In genomic region chr19:39078436-39079200, GRCh38 we compare ENCODE assay signal across 12 cellular contexts. TPM values are rescaled to one million over a fixed set of nuclear protein-coding genes. Genes with fewer than 3 reads are reported as not detected.
DNase-seq lines count a peak whose midpoint lies in the region; ATAC-seq and TF ChIP-seq lines count a peak whose summit lies in the region.
"Had no signal": no experiment of that assay in that cellular context is flagged by ENCODE, and none has a peak within 500 bp of the region (broad histone marks: within the 10 kb centered on the region; RNA-seq: fewer than 3 reads in every experiment).

No MANE protein-coding gene starts in this region.

- H3K27ac Mint-ChIP-seq in osteocyte (ENCODE audit: unreplicated experiment) = no peak overlapping the region
- H3K27ac Mint-ChIP-seq: H9 had no signal

- no peak overlapping the region for H3K4me3 Mint-ChIP-seq in osteocyte (ENCODE audit: unreplicated experiment)
- H3K4me3 Mint-ChIP-seq: H9 had no signal

- H3K27me3 Mint-ChIP-seq in osteocyte (ENCODE audit: unreplicated experiment) = peaks cover 16% of the 10 kb centered on the region

- no peaks in the 10 kb centered on the region for H3K36me3 ChIP-seq in gastrocnemius medialis
- H3K36me3 ChIP-seq: BLaER1 treated with 17β-estradiol and CSF1 and Interleukin-3, amounts not matched to agents 10 nM and 100 nM had no signal

- H3K9me3 Mint-ChIP-seq in osteocyte (ENCODE audit: unreplicated experiment) = no peaks in the 10 kb centered on the region
- H3K9me3 Mint-ChIP-seq: H9 had no signal

- CTCF ChIA-PET in AG04449 (lab: Yijun Ruan, JAX) = interaction anchor here (0.6 to 3.4 kb wide), 6 partner anchors 26 to 101 kb away, joined by 3 to 13 read pairs (median 4); no protein-coding TSS in a partner anchor

- H3K27me3 ChIP-seq in gastrocnemius medialis = peaks cover 14 to 33% (median 23%) of the 10 kb centered on the region in 3 donors

- H3K36me3 Mint-ChIP-seq in osteocyte (ENCODE audit: unreplicated experiment) = no peaks in the 10 kb centered on the region

- H3K4me3 ChIP-seq in AG04449 (ENCODE audit: low read depth, low read length) = no peak overlapping the region
- no peak overlapping the region for H3K4me3 ChIP-seq in gastrocnemius medialis
- H3K4me3 ChIP-seq: BLaER1 treated with 17β-estradiol and CSF1 and Interleukin-3, amounts not matched to agents 10 nM and 100 nM; GM12878 had no signal

- peak; percentile 93 for DNase-seq in AG04449 (ENCODE audit: low read depth, low spot score)
- peak; percentile 96 for DNase-seq in LHCN-M2 (ENCODE audit: low read depth)
- peak; percentile 22 for DNase-seq in cerebellar cortex (ENCODE audit: low spot score)
- DNase-seq in kidney glomerular epithelial cell (lab: John Stamatoyannopoulos, UW) = peak; percentile 93
- no peak for DNase-seq in stimulated activated CD8-positive, alpha-beta memory T cell treated with anti-CD3 and anti-CD28 coated beads, Interleukin-4, amount 100 ng/mL, for 48 hours
- DNase-seq in osteocyte (ENCODE audit: extremely low spot score, unreplicated experiment) = no peak
- no peak for DNase-seq in gastrocnemius medialis
- DNase-seq: H9; stimulated activated CD4-positive, alpha-beta T cell treated with anti-CD3 and anti-CD28 coated beads, Interleukin-4, amount 100 ng/mL, for 1 hour had no signal

- no peak for ATAC-seq in gastrocnemius medialis
- no peak for ATAC-seq in GM19467 (IDR thresholded peaks at IDR 0.05; ENCODE audit: unreplicated experiment)
- ATAC-seq: GM12878 had no signal

- TF ChIP-seq CTCF in AG04449 (IDR thresholded peaks at IDR 0.05; ENCODE audit: insufficient read depth, low read length, missing control alignments) (no peak), osteocyte (IDR thresholded peaks at IDR 0.05) (no peak), gastrocnemius medialis (IDR thresholded peaks at IDR 0.05 in 4 of 5, conservative IDR thresholded peaks at IDR 0.05 in 1 of 5) (no peak)

- in situ Hi-C loops in gastrocnemius medialis (cut with MboI; ENCODE audit: low sequenced_read_pairs in 4 of 4) = no loop called here

- no peaks in the 10 kb centered on the region for H3K4me1 ChIP-seq in gastrocnemius medialis

- TF ChIP-seq POLR2A in gastrocnemius medialis (IDR thresholded peaks at IDR 0.05) = no peak

- no peaks in the 10 kb centered on the region for H3K9me3 ChIP-seq in gastrocnemius medialis
- H3K9me3 ChIP-seq: BLaER1 treated with 17β-estradiol and CSF1 and Interleukin-3, amounts not matched to agents 10 nM and 100 nM had no signal

- no peak overlapping the region for H3K27ac ChIP-seq in gastrocnemius medialis
- H3K27ac ChIP-seq: BLaER1 treated with 17β-estradiol and CSF1 and Interleukin-3, amounts not matched to agents 10 nM and 100 nM had no signal

- intact Hi-C loops in gastrocnemius medialis (cut with DNase I; ENCODE audit: low total_unique reads) = no loop called here

- POLR2A ChIA-PET in AG04449 (lab: Yijun Ruan, JAX) = no interaction called here

- peaks cover 5% of the 10 kb centered on the region for H3K4me1 Mint-ChIP-seq in osteocyte (ENCODE audit: unreplicated experiment)

RNA-seq across cellular contexts. Expression of gene ACP7, which starts 5.5 kb away (rescaled TPM):
- 0.13 and 0.29 TPM in 2 replicates for total RNA-seq in LHCN-M2 (2014; rRNA removed)
- polyA plus RNA-seq in LHCN-M2 (2012) = 0.04 TPM
- not detected in 2 replicates for total RNA-seq in osteocyte
- not detected for total RNA-seq in gastrocnemius medialis
- total RNA-seq: GM12878 had no signal
- polyA plus RNA-seq: GM12878 had no signal

RNA-seq across cellular contexts. Expression of gene FBXO27, which starts 46.3 kb away (rescaled TPM):
- total RNA-seq in LHCN-M2 (2014; rRNA removed) = 4.4 and 14.0 TPM in 2 replicates
- polyA plus RNA-seq in LHCN-M2 (2012) = 7.2 TPM
- 4.4 and 6.0 TPM in 2 replicates for total RNA-seq in osteocyte
- total RNA-seq in gastrocnemius medialis = 1 to 10 TPM in 1 of 4 donors, under 1 TPM in 2, not detected in 1; 0.20 to 1.2 (median 0.52) TPM

RNA-seq across cellular contexts. Expression of gene PAK4, which starts 47.0 kb away (rescaled TPM):
- total RNA-seq in LHCN-M2 (2014; rRNA removed) (10.8 and 15.5 TPM in 2 replicates), osteocyte (14.8 and 16.5 TPM in 2 replicates), gastrocnemius medialis (10 to 100 TPM in 1 of 4 donors, 1 to 10 TPM in 3; 4.7 to 11.7 (median 8.3) TPM)
- polyA plus RNA-seq in LHCN-M2 (2012) = 25.1 TPM

Comparison
In these comparisons a context has a peak if more than half of its experiments do, and no peak if none do; other contexts are left out.
1. DNase-seq: peak in AG04449 (single experiment), LHCN-M2 (single experiment), cerebellar cortex (single experiment) and kidney glomerular epithelial cell (single experiment); none in stimulated activated CD8-positive, alpha-beta memory T cell treated with anti-CD3 and anti-CD28 coated beads, Interleukin-4, amount 100 ng/mL, for 48 hours (single experiment), osteocyte (single experiment) and gastrocnemius medialis (0 of 2).